Comparison of ENCODE assay signal across 1 cellular context in genomic region chr22:46296257-46297150, GRCh38.
TF ChIP-seq lines count a peak whose summit lies in the region.

TSS of gene GTSE1 (plus strand) at chr22:46296870. CDS start at chr22:46297401, 531 bp downstream.

TF ChIP-seq in WTC11, 78 proteins besides CTCF, POLR2A, EP300 and RAD21 (continued from another document):
- TF ChIP-seq ARID4B (CRISPR knock-in tag; IDR thresholded peaks at IDR 0.05; ENCODE audit: borderline replicate concordance) (peak; percentile 83; the same call in 1 of the 2 replicates), ZBTB21 (CRISPR knock-in tag; IDR thresholded peaks at IDR 0.05; ENCODE audit: borderline replicate concordance) (0 out of 2 replicates have a peak, but pooled peaks have one; percentile 7), NFYB (CRISPR knock-in tag; conservative IDR thresholded peaks at IDR 0.05; ENCODE audit: low read depth) (peak; percentile 78), ZNF232 (CRISPR knock-in tag; IDR thresholded peaks at IDR 0.05) (0 out of 2 replicates have a peak, but pooled peaks have one; percentile 45), FOXK1 (CRISPR knock-in tag; IDR thresholded peaks at IDR 0.05) (peak; percentile 85), MLX (CRISPR knock-in tag; IDR thresholded peaks at IDR 0.05) (no peak), ZNF416 (CRISPR knock-in tag; IDR thresholded peaks at IDR 0.05) (no peak), IRF1 (CRISPR knock-in tag; IDR thresholded peaks at IDR 0.05) (peak; percentile 61; the same call in 1 of the 2 replicates), MYBL2 (CRISPR knock-in tag; IDR thresholded peaks at IDR 0.05) (peak; percentile 100), GABPB1 (CRISPR knock-in tag; IDR thresholded peaks at IDR 0.05) (peak; percentile 94), FOXP1 (CRISPR knock-in tag; IDR thresholded peaks at IDR 0.05; ENCODE audit: borderline replicate concordance) (peak; percentile 62; the same call in 1 of the 2 replicates), USF1 (CRISPR knock-in tag; IDR thresholded peaks at IDR 0.05) (peak; percentile 47; the same call in 1 of the 2 replicates), USF2 (CRISPR knock-in tag; IDR thresholded peaks at IDR 0.05) (peak; percentile 43), HMGXB4 (CRISPR knock-in tag; IDR thresholded peaks at IDR 0.05) (peak; percentile 53; the same call in 1 of the 2 replicates), ELF4 (CRISPR knock-in tag; IDR thresholded peaks at IDR 0.05; ENCODE audit: low read depth) (0 out of 2 replicates have a peak, but pooled peaks have one; percentile 65), ZNF425 (CRISPR knock-in tag; conservative IDR thresholded peaks at IDR 0.05) (no peak), TEAD1 (CRISPR knock-in tag; IDR thresholded peaks at IDR 0.05) (peak; percentile 23; the same call in 1 of the 2 replicates)
